In the genomic region with DNA sequence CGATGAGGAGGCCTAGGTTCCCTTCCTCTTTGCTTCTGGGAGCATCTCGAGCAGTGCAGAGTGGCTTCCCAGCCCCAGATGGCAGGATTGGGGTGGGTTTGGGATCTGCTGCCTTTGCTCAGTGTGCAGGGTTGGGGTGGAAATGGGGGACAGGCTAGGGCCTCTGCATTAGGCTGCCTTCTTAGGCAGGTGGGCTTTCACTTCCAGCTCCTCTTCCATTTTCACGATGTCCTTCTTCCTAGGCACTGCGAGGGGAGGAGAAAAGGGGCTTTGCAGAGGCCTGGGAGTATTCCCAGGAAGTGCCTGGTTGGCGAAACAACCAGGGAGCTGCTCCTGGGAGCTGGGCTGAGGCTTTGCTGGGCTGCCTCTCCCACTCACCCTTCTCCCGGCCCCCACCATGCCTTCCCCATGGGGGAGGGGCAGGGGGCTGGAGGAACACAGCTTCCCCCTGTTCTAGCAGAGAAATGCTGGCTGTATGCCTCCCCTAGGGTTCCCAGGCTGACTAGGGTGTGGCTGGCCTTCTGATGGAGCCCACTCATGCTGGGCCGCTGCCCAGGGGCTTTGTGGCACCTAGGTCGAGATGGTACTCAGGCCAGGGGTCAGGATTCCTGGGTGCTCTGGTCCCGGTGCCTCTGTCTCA, we compare ENCODE assay signal across 12 cellular contexts. TPM values are rescaled to one million over a fixed set of nuclear protein-coding genes. Genes with fewer than 3 reads are reported as not detected.
DNase-seq lines count a peak whose midpoint lies in the region; FAIRE-seq and TF ChIP-seq lines count a peak whose summit lies in the region.
"Had no signal": no experiment of that assay in that cellular context is flagged by ENCODE, and none has a peak within 500 bp of the region (broad histone marks: within the 10 kb centered on the region; RNA-seq: fewer than 3 reads in every experiment).

No MANE protein-coding gene starts in this region.

- H3K4me1 Mint-ChIP-seq in MCF 10A (ENCODE audit: insufficient read depth, unreplicated experiment) (peaks cover 22% of the 10 kb centered on the region), astrocyte (ENCODE audit: low read depth, unreplicated experiment) (peaks cover 4% of the 10 kb centered on the region)

- no peak overlapping the region for H3K4me3 Mint-ChIP-seq in MCF 10A (ENCODE audit: unreplicated experiment)
- H3K4me3 Mint-ChIP-seq in astrocyte (ENCODE audit: unreplicated experiment) = no peak overlapping the region

- CTCF ChIA-PET in MCF 10A (lab: Yijun Ruan, JAX) = interaction anchor here (0.6 to 1.2 kb wide), 3 partner anchors 11 to 696 kb away, joined by 3 to 5 read pairs (median 4); no protein-coding TSS in a partner anchor
- CTCF ChIA-PET in SK-N-SH (lab: Yijun Ruan, JAX) = interaction anchor here (15.6 kb wide), 1 partner anchor 26 kb away, joined by 279 read pairs; no protein-coding TSS in a partner anchor

- no peak overlapping the region for H3K9ac ChIP-seq in astrocyte (ENCODE audit: low read length)
- peak overlapping the region; percentile 47 to 97 for H3K9ac ChIP-seq in mucosa of rectum (ENCODE audit: low read depth in 1 of 2, low read length in 2 of 2)
- no peak overlapping the region for H3K9ac ChIP-seq in SK-N-SH

- H2AFZ ChIP-seq in astrocyte (ENCODE audit: low read depth, low read length) = no peak overlapping the region
- H2AFZ ChIP-seq in SK-N-SH (ENCODE audit: low read depth) = no peak overlapping the region

- no peak overlapping the region for H3K4me2 ChIP-seq in astrocyte (ENCODE audit: low read length)
- H3K4me2 ChIP-seq in SK-N-SH = no peak overlapping the region

- BruUV-seq in MCF 10A (replicated peaks; lab: Mats Ljungman, UMichigan) = no TSS peak

- TF ChIP-seq CTCF in breast epithelium (IDR thresholded peaks at IDR 0.05) (no peak), MCF 10A (IDR thresholded peaks at IDR 0.05; ENCODE audit: unreplicated experiment) (no peak), astrocyte (IDR thresholded peaks at IDR 0.05; ENCODE audit: insufficient read depth, low read depth, low read length) (no peak), thyroid gland (IDR thresholded peaks at IDR 0.05) (no peak), SK-N-SH (IDR thresholded peaks at IDR 0.05) (no peak)

- 79 to 87% methylated on average over 6 to 8 of the region's 9 CpGs for WGBS in thyroid gland, 2 donors
- WGBS in SK-N-SH (ENCODE audit: low lambda C conversion rate) = 84% methylated on average over 6 of the region's 9 CpGs

- H3K79me2 ChIP-seq in astrocyte (ENCODE audit: insufficient read depth, low read length) (no peaks in the 10 kb centered on the region), SK-N-SH (ENCODE audit: insufficient read depth) (no peaks in the 10 kb centered on the region)

- peaks cover 6 to 9% of the 10 kb centered on the region in 2 donors for H3K4me1 ChIP-seq in breast epithelium
- H3K4me1 ChIP-seq in astrocyte (ENCODE audit: insufficient read depth, low read length) = peaks cover 14% of the 10 kb centered on the region
- peaks cover 26 to 32% of the 10 kb centered on the region in 2 donors for H3K4me1 ChIP-seq in mucosa of rectum (ENCODE audit: control insufficient read depth in 2 of 2, insufficient read depth in 2 of 2, low read length in 2 of 2)
- peaks cover 21 to 33% of the 10 kb centered on the region in 2 donors for H3K4me1 ChIP-seq in thyroid gland
- H3K4me1 ChIP-seq in SK-N-SH (ENCODE audit: control insufficient read depth in 1 of 2, insufficient read depth in 2 of 2, low read depth in 1 of 2, low read length in 1 of 2) = peaks cover 8 to 23% of the 10 kb centered on the region in 2 experiments; a peak in 2 of 4 replicates

- no peak for TF ChIP-seq RAD21 in SK-N-SH (IDR thresholded peaks at IDR 0.05; ENCODE audit: low read length)

- no peak for DNase-seq in breast epithelium (ENCODE audit: low spot score in 2 of 2)
- no peak for DNase-seq in MCF 10A (ENCODE audit: unreplicated experiment)
- DNase-seq in astrocyte (ENCODE audit: low read depth) = peak; percentile 23
- no peak for DNase-seq in thyroid gland
- no peak for DNase-seq in SK-N-SH
- DNase-seq in NCI-H2171 treated with DMSO at 0.1 percent for 48 hours (lab: John Stamatoyannopoulos, UW) = no peak
- no peak for DNase-seq in SHP77 (lab: John Stamatoyannopoulos, UW)
- DNase-seq: BE2C, mesendoderm, NCI-H187 had no signal

- H3K4me3 ChIP-seq in breast epithelium (peak overlapping the region; percentile 57 to 81 (median 59)), astrocyte (ENCODE audit: insufficient read depth, low read depth, low read length) (no peak overlapping the region), mucosa of rectum (ENCODE audit: low read length in 2 of 2) (peak overlapping the region in 1 of 2 donors; percentile 88), thyroid gland (replicated peaks in 1 of 3) (peak overlapping the region in 1 of 3 donors; percentile 47), SK-N-SH (ENCODE audit: low read depth in 2 of 2, low read length in 1 of 2) (no peak overlapping the region)

- TF ChIP-seq EP300 in SK-N-SH (IDR thresholded peaks at IDR 0.05; ENCODE audit: borderline replicate concordance in 1 of 2, low read depth in 1 of 2, low read length in 1 of 2) = no peak

- H3K36me3 ChIP-seq in breast epithelium = no peaks in the 10 kb centered on the region
- H3K36me3 ChIP-seq in astrocyte (ENCODE audit: insufficient read depth, low read length) = no peaks in the 10 kb centered on the region
- peaks cover 13 to 18% of the 10 kb centered on the region in 2 donors for H3K36me3 ChIP-seq in mucosa of rectum (ENCODE audit: control insufficient read depth in 2 of 2, insufficient read depth in 2 of 2, low read length in 2 of 2)
- peaks cover 36 to 53% of the 10 kb centered on the region in 2 donors for H3K36me3 ChIP-seq in thyroid gland
- peaks cover 0 to under 1% of the 10 kb centered on the region in 2 experiments for H3K36me3 ChIP-seq in SK-N-SH (replicated peaks in 1 of 2; ENCODE audit: control insufficient read depth in 1 of 2, insufficient read depth in 2 of 2, low read length in 1 of 2)

- TF ChIP-seq POLR2A in breast epithelium (IDR thresholded peaks at IDR 0.05) = no peak
- TF ChIP-seq POLR2A in thyroid gland (IDR thresholded peaks at IDR 0.05) = no peak

- no peak for FAIRE-seq in astrocyte (lab: Jason Lieb, UNC)

- H3K9me3 ChIP-seq in breast epithelium (no peaks in the 10 kb centered on the region), astrocyte (ENCODE audit: insufficient read depth, low read depth, low read length) (no peaks in the 10 kb centered on the region), mucosa of rectum (ENCODE audit: control insufficient read depth in 2 of 2, low read length in 2 of 2) (no peaks in the 10 kb centered on the region), thyroid gland (no peaks in the 10 kb centered on the region), SK-N-SH (no peaks in the 10 kb centered on the region)
- H3K9me3 ChIP-seq: BE2C had no signal

- peaks cover 8% of the 10 kb centered on the region for H3F3A ChIP-seq in SK-N-SH (replicated peaks; ENCODE audit: insufficient read depth)

- H3K36me3 Mint-ChIP-seq in MCF 10A (ENCODE audit: insufficient read depth, unreplicated experiment) (peaks cover 11% of the 10 kb centered on the region), astrocyte (ENCODE audit: low read depth, unreplicated experiment) (no peaks in the 10 kb centered on the region)

- POLR2A ChIA-PET in MCF 10A (lab: Yijun Ruan, JAX) = no interaction called here
- POLR2A ChIA-PET in SK-N-SH (lab: Yijun Ruan, JAX) = no interaction called here

- no peaks in the 10 kb centered on the region for H3K9me2 ChIP-seq in SK-N-SH

- H3K27ac ChIP-seq in breast epithelium = peak overlapping the region; percentile 15 to 99
- H3K27ac ChIP-seq in astrocyte (ENCODE audit: low read depth, low read length) = no peak overlapping the region
- peak overlapping the region; percentile 4 to 96 for H3K27ac ChIP-seq in mucosa of rectum (ENCODE audit: low read depth in 2 of 2, low read length in 2 of 2)
- H3K27ac ChIP-seq in thyroid gland = peak overlapping the region in 2 of 3 donors; percentile 99 to 100
- no peak overlapping the region for H3K27ac ChIP-seq in SK-N-SH (ENCODE audit: low read depth in 2 of 2, low read length in 1 of 2)

- H3K27me3 Mint-ChIP-seq in MCF 10A (ENCODE audit: insufficient read depth, unreplicated experiment) = peaks cover 11% of the 10 kb centered on the region
- H3K27me3 Mint-ChIP-seq in astrocyte (ENCODE audit: low read depth, unreplicated experiment) = peaks cover 26% of the 10 kb centered on the region

- H3K27me3 ChIP-seq in breast epithelium (no peaks in the 10 kb centered on the region), astrocyte (ENCODE audit: insufficient read depth, low read length) (no peaks in the 10 kb centered on the region), mucosa of rectum (ENCODE audit: control insufficient read depth in 2 of 2, insufficient read depth in 2 of 2, low read length in 2 of 2) (no peaks in the 10 kb centered on the region), thyroid gland (no peaks in the 10 kb centered on the region), SK-N-SH (ENCODE audit: insufficient read depth) (no peaks in the 10 kb centered on the region)
- H3K27me3 ChIP-seq: BE2C had no signal

- H3K27ac Mint-ChIP-seq in MCF 10A (ENCODE audit: low read depth, unreplicated experiment) = no peak overlapping the region
- H3K27ac Mint-ChIP-seq in astrocyte (ENCODE audit: unreplicated experiment) = no peak overlapping the region

- intact Hi-C loops in breast epithelium (cut with DNase I; ENCODE audit: low total_unique reads) (no loop called here), MCF 10A (cut with micrococcal nuclease) (no loop called here), thyroid gland (cut with DNase I) (no loop called here)

- H4K20me1 ChIP-seq in astrocyte (ENCODE audit: insufficient read depth, low read length) (peaks cover 32% of the 10 kb centered on the region), SK-N-SH (ENCODE audit: insufficient read depth) (peaks cover 14% of the 10 kb centered on the region)

- H3K9me3 Mint-ChIP-seq in MCF 10A (ENCODE audit: unreplicated experiment) = no peaks in the 10 kb centered on the region
- H3K9me3 Mint-ChIP-seq in astrocyte (ENCODE audit: unreplicated experiment) = no peaks in the 10 kb centered on the region

RNA-seq across cellular contexts. Expression of a gene that starts 2.4 kb away (rescaled TPM):
- total RNA-seq in breast epithelium (100 to 1,000 TPM in 1 of 3 donors, 10 to 100 TPM in 2; 35.7 to 154 (median 66.2) TPM), MCF 10A (2022) (0.69 and 2.9 TPM in 2 replicates), astrocyte (1.6 and 2.3 TPM in 2 replicates), thyroid gland (100 to 1,000 TPM in 1 of 4 donors, 10 to 100 TPM in 3; 46.3 to 156 (median 83.5) TPM)
- 75.2 and 120 TPM in 2 replicates for polyA plus RNA-seq in SK-N-SH (2012; rRNA removed)
- polyA plus RNA-seq in SK-N-SH (2012; cell fraction: cytosol; rRNA removed) = 17.7 and 20.0 TPM in 2 replicates
- polyA plus RNA-seq in SK-N-SH (2012; cell fraction: nucleus; rRNA removed) = 429 and 610 TPM in 2 replicates

RNA-seq across cellular contexts. Expression of a gene that starts 16.1 kb away (rescaled TPM):
- total RNA-seq in breast epithelium = 10 to 100 TPM; 35.0 to 54.2 (median 39.7) TPM
- 64.2 and 66.9 TPM in 2 replicates for total RNA-seq in MCF 10A (2022)
- total RNA-seq in astrocyte = 54.2 and 60.4 TPM in 2 replicates
- 10 to 100 TPM; 40.7 to 61.1 (median 48.0) TPM for total RNA-seq in thyroid gland
- 160 and 170 TPM in 2 replicates for polyA plus RNA-seq in SK-N-SH (2012; rRNA removed)
- 109 and 133 TPM in 2 replicates for polyA plus RNA-seq in SK-N-SH (2012; cell fraction: cytosol; rRNA removed)
- polyA plus RNA-seq in SK-N-SH (2012; cell fraction: nucleus; rRNA removed) = 170 and 184 TPM in 2 replicates

RNA-seq across cellular contexts. Expression of a gene that starts 25.8 kb away (rescaled TPM):
- 1 to 10 TPM in 1 of 3 donors, not detected in 2; 1.3 TPM for total RNA-seq in breast epithelium
- total RNA-seq in MCF 10A (2022) = not detected in 2 replicates
- 0.18 TPM in 1 of 2 replicates, not detected in the other for total RNA-seq in astrocyte
- under 1 TPM in 1 of 4 donors, not detected in 3; 0.67 TPM for total RNA-seq in thyroid gland
- not detected in 2 replicates for polyA plus RNA-seq in SK-N-SH (2012; rRNA removed)
- polyA plus RNA-seq in SK-N-SH (2012; cell fraction: cytosol; rRNA removed) = 0.04 TPM in 1 of 2 replicates, not detected in the other
- 0.06 TPM in 1 of 2 replicates, not detected in the other for polyA plus RNA-seq in SK-N-SH (2012; cell fraction: nucleus; rRNA removed)
- total RNA-seq: G401 had no signal

RNA-seq across cellular contexts. Expression of a gene that starts 46.9 kb away (rescaled TPM):
- total RNA-seq in breast epithelium (10 to 100 TPM in 2 of 3 donors, 1 to 10 TPM in 1; 8.5 to 27.2 (median 16.0) TPM), MCF 10A (2022) (0.39 TPM in 1 of 2 replicates, not detected in the other), astrocyte (9.6 and 12.4 TPM in 2 replicates), thyroid gland (10 to 100 TPM in 3 of 4 donors, 1 to 10 TPM in 1; 9.8 to 20.8 (median 14.5) TPM)
- polyA plus RNA-seq in SK-N-SH (2012; rRNA removed) = 1.7 and 2.4 TPM in 2 replicates
- 1.0 and 1.6 TPM in 2 replicates for polyA plus RNA-seq in SK-N-SH (2012; cell fraction: cytosol; rRNA removed)
- 4.9 TPM in 2 replicates for polyA plus RNA-seq in SK-N-SH (2012; cell fraction: nucleus; rRNA removed)

Comparison
In these comparisons a context has a peak if more than half of its experiments do, and no peak if none do; other contexts are left out.
1. H3K27ac ChIP-seq: peak in breast epithelium (2 of 2), mucosa of rectum (2 of 2) and thyroid gland (2 of 3); none in astrocyte (single experiment) and SK-N-SH (0 of 2).
2. H3K4me3 ChIP-seq: peak in breast epithelium (3 of 3); none in astrocyte (single experiment) and SK-N-SH (0 of 2).
3. H3K9ac ChIP-seq: peak in mucosa of rectum (2 of 2); none in astrocyte (single experiment) and SK-N-SH (single experiment).